30 cellular contexts compared by ENCODE assay signal in genomic region chr2:206011795-206012194, GRCh38.
DNase-seq lines count a peak whose midpoint lies in the region; ATAC-seq lines count a peak whose summit lies in the region.
"Had no signal": no experiment of that assay in that cellular context is flagged by ENCODE, and none has a peak within 500 bp of the region (broad histone marks: within the 10 kb centered on the region; RNA-seq: fewer than 3 reads in every experiment).

No MANE protein-coding gene starts in this region.

- DNase-seq in activated naive CD8-positive, alpha-beta T cell treated with anti-CD3 and anti-CD28 coated beads for 36 hours, result no peak
- DNase-seq in HT1080 (ENCODE audit: low read depth) (peak; percentile 47), OCI-M1 (lab: John Stamatoyannopoulos, UW) (no peak)
- no peak for DNase-seq in central memory CD8-positive, alpha-beta T cell (ENCODE audit: low spot score in 2 of 2)
- DNase-seq in naive thymus-derived CD8-positive, alpha-beta T cell, result no peak
- DNase-seq in activated CD8-positive, alpha-beta memory T cell treated with anti-CD3 and anti-CD28 coated beads, Interleukin-2, amount 50 U/mL, for 48 hours, result no peak
- DNase-seq: activated CD4-positive, alpha-beta memory T cell treated with anti-CD3 and anti-CD28 coated beads, Interleukin-2, amount 10 ng/mL, durations not matched to agents 7 days and 5 days; CD8-positive, alpha-beta memory T cell; DMS 273 treated with DMSO at 0.1 percent for 48 hours; effector memory CD8-positive, alpha-beta T cell; foreskin fibroblast; head of caudate nucleus; midbrain; naive thymus-derived CD4-positive, alpha-beta T cell; NCI-H1092 treated with DMSO at 0.1 percent for 48 hours; NCI-H1930; NCI-H510A; nucleus accumbens; PC-9; right lobe of liver; SK-N-SH; stimulated activated CD8-positive, alpha-beta memory T cell treated with anti-CD3 and anti-CD28 coated beads, Interleukin-4, amount 100 ng/mL, for 48 hours had no signal

- H3K27ac Mint-ChIP-seq in activated naive CD8-positive, alpha-beta T cell, result peak overlapping the region; percentile 16
- H3K27ac Mint-ChIP-seq in activated naive CD8-positive, alpha-beta T cell treated with anti-CD3 and anti-CD28 coated beads for 36 hours, result no peak overlapping the region
- peak overlapping the region; percentile 2 for H3K27ac Mint-ChIP-seq in central memory CD8-positive, alpha-beta T cell (ENCODE audit: low read depth)
- H3K27ac Mint-ChIP-seq in naive thymus-derived CD8-positive, alpha-beta T cell, result peak overlapping the region in 6 of 10 donors; percentile 2 to 79 (median 34)
- H3K27ac Mint-ChIP-seq: activated CD4-positive, alpha-beta memory T cell treated with anti-CD3 and anti-CD28 coated beads, Interleukin-2, amount 10 ng/mL, durations not matched to agents 7 days and 5 days; activated T-helper 2 cell treated with anti-CD3 and anti-CD28 coated beads, Interferon-gamma antibody, Interleukin-2, Interleukin-4, amounts not matched to agents 10 μg/mL and 5 μg/mL and 100 μg/mL, durations not matched to agents 14 hours and 24 hours and 36 hours; B cell; progenitor cell of endocrine pancreas had no signal

- H3K9me3 Mint-ChIP-seq in activated naive CD8-positive, alpha-beta T cell (ENCODE audit: low read depth), result peaks cover 7% of the 10 kb centered on the region
- peaks cover 10% of the 10 kb centered on the region for H3K9me3 Mint-ChIP-seq in activated naive CD8-positive, alpha-beta T cell treated with anti-CD3 and anti-CD28 coated beads for 36 hours
- H3K9me3 Mint-ChIP-seq in central memory CD8-positive, alpha-beta T cell, result peaks cover 5% of the 10 kb centered on the region
- peaks cover 0 to 15% (median 6%) of the 10 kb centered on the region in 9 donors for H3K9me3 Mint-ChIP-seq in naive thymus-derived CD8-positive, alpha-beta T cell

- ATAC-seq in central memory CD8-positive, alpha-beta T cell (replicated peaks; ENCODE audit: extremely low read depth, poor library complexity, severe bottlenecking), result no peak
- ATAC-seq in naive thymus-derived CD8-positive, alpha-beta T cell, result no peak
- no peak for ATAC-seq in GM21717 (IDR thresholded peaks at IDR 0.05; ENCODE audit: unreplicated experiment)
- ATAC-seq: effector memory CD8-positive, alpha-beta T cell; GM12878; naive thymus-derived CD4-positive, alpha-beta T cell; Right ventricle myocardium inferior had no signal

- H3K36me3 Mint-ChIP-seq in activated naive CD8-positive, alpha-beta T cell, result peaks cover 29% of the 10 kb centered on the region
- H3K36me3 Mint-ChIP-seq in activated naive CD8-positive, alpha-beta T cell treated with anti-CD3 and anti-CD28 coated beads for 36 hours, result peaks cover 45% of the 10 kb centered on the region
- peaks cover 51% of the 10 kb centered on the region for H3K36me3 Mint-ChIP-seq in central memory CD8-positive, alpha-beta T cell (ENCODE audit: insufficient read depth)
- H3K36me3 Mint-ChIP-seq in naive thymus-derived CD8-positive, alpha-beta T cell, result peaks cover 20 to 93% (median 52%) of the 10 kb centered on the region in 3 donors

- no peak overlapping the region for H3K4me3 Mint-ChIP-seq in activated naive CD8-positive, alpha-beta T cell
- H3K4me3 Mint-ChIP-seq in activated naive CD8-positive, alpha-beta T cell treated with anti-CD3 and anti-CD28 coated beads for 36 hours, result no peak overlapping the region
- no peak overlapping the region for H3K4me3 Mint-ChIP-seq in central memory CD8-positive, alpha-beta T cell
- no peak overlapping the region for H3K4me3 Mint-ChIP-seq in naive thymus-derived CD8-positive, alpha-beta T cell
- H3K4me3 Mint-ChIP-seq: activated CD4-positive, alpha-beta memory T cell treated with anti-CD3 and anti-CD28 coated beads, Interleukin-2, amount 10 ng/mL, durations not matched to agents 7 days and 5 days; B cell; CD8-positive, alpha-beta memory T cell; effector memory CD8-positive, alpha-beta T cell; naive thymus-derived CD4-positive, alpha-beta T cell had no signal

- POLR2A ChIA-PET in naive thymus-derived CD8-positive, alpha-beta T cell (lab: Charles Lee), result no interaction called here

- no peaks in the 10 kb centered on the region for H3K4me1 Mint-ChIP-seq in activated naive CD8-positive, alpha-beta T cell (ENCODE audit: low read depth)
- H3K4me1 Mint-ChIP-seq in activated naive CD8-positive, alpha-beta T cell treated with anti-CD3 and anti-CD28 coated beads for 36 hours, result no peaks in the 10 kb centered on the region
- H3K4me1 Mint-ChIP-seq in central memory CD8-positive, alpha-beta T cell, result peaks cover 7% of the 10 kb centered on the region
- H3K4me1 Mint-ChIP-seq in naive thymus-derived CD8-positive, alpha-beta T cell, result peaks cover 0 to 7% (median 0%) of the 10 kb centered on the region in 4 donors
- H3K4me1 Mint-ChIP-seq: activated CD4-positive, alpha-beta memory T cell treated with anti-CD3 and anti-CD28 coated beads, Interleukin-2, amount 10 ng/mL, durations not matched to agents 7 days and 5 days; B cell; CD8-positive, alpha-beta memory T cell; IgD-negative memory B cell had no signal

- H3K27me3 Mint-ChIP-seq in activated naive CD8-positive, alpha-beta T cell, result no peaks in the 10 kb centered on the region
- no peaks in the 10 kb centered on the region for H3K27me3 Mint-ChIP-seq in activated naive CD8-positive, alpha-beta T cell treated with anti-CD3 and anti-CD28 coated beads for 36 hours
- no peaks in the 10 kb centered on the region for H3K27me3 Mint-ChIP-seq in central memory CD8-positive, alpha-beta T cell
- no peaks in the 10 kb centered on the region for H3K27me3 Mint-ChIP-seq in naive thymus-derived CD8-positive, alpha-beta T cell
- H3K27me3 Mint-ChIP-seq: activated CD4-positive, alpha-beta memory T cell treated with anti-CD3 and anti-CD28 coated beads, Interleukin-2, amount 10 ng/mL, durations not matched to agents 7 days and 5 days; B cell; CD8-positive, alpha-beta memory T cell; effector memory CD8-positive, alpha-beta T cell; IgD-negative memory B cell; naive thymus-derived CD4-positive, alpha-beta T cell; progenitor cell of endocrine pancreas had no signal
